In genomic region chr4:168667397-168667796, GRCh38 we compare ENCODE assay signal across 29 cellular contexts.
DNase-seq lines count a peak whose midpoint lies in the region; ATAC-seq, FAIRE-seq and TF ChIP-seq lines count a peak whose summit lies in the region.
"Had no signal": no experiment of that assay in that cellular context is flagged by ENCODE, and none has a peak within 500 bp of the region (broad histone marks: within the 10 kb centered on the region; RNA-seq: fewer than 3 reads in every experiment).

No MANE protein-coding gene starts in this region.

- H3K9me1 ChIP-seq in K562 (ENCODE audit: control insufficient read depth, insufficient read depth, low read length): no peaks in the 10 kb centered on the region

- in situ Hi-C loops in K562 (cut with MboI): no loop called here

- no peak overlapping the region for H3K4ac ChIP-seq in mesenchymal stem cell (ENCODE audit: low read depth in 1 of 2, low read length in 2 of 2)

- H3K23ac ChIP-seq in mesenchymal stem cell (ENCODE audit: low read length in 2 of 2): no peak overlapping the region

- no peak overlapping the region for H2AK5ac ChIP-seq in mesenchymal stem cell (ENCODE audit: low read length, severe bottlenecking)

- H2BK120ac ChIP-seq in mesenchymal stem cell (ENCODE audit: low read depth, low read length): no peak overlapping the region

- no peak overlapping the region for H3K4me2 ChIP-seq in HCT116 (ENCODE audit: low read length)
- H3K4me2 ChIP-seq in K562 (ENCODE audit: insufficient read depth, low read length): no peak overlapping the region
- no peak overlapping the region for H3K4me2 ChIP-seq in mesenchymal stem cell (ENCODE audit: low read length, poor library complexity, severe bottlenecking)

- H3K27ac ChIP-seq in HCT116 (ENCODE audit: low read depth, low read length) (peak overlapping the region; percentile 62; the same call in 1 of the 2 replicates), K562 (ENCODE audit: extremely low read depth, low read depth, low read length) (no peak overlapping the region), mesenchymal stem cell (ENCODE audit: low read length, poor library complexity, severe bottlenecking) (no peak overlapping the region), SJCRH30 (no peak overlapping the region)
- H3K27ac ChIP-seq: adrenal gland, body of pancreas, thoracic aorta had no signal

- no peak overlapping the region for H3K14ac ChIP-seq in mesenchymal stem cell (ENCODE audit: low read length in 2 of 2)

- H3K79me2 ChIP-seq in HCT116 (ENCODE audit: insufficient read depth, low read length) (peaks cover 11% of the 10 kb centered on the region; the same call in 1 of the 2 replicates), K562 (ENCODE audit: control insufficient read depth, insufficient read depth, low read length) (no peaks in the 10 kb centered on the region)

- H3K79me1 ChIP-seq in mesenchymal stem cell (replicated peaks; ENCODE audit: low read length, poor library complexity, severe bottlenecking): peaks cover 6% of the 10 kb centered on the region

- no peak overlapping the region for H2BK15ac ChIP-seq in mesenchymal stem cell (ENCODE audit: low read depth, poor library complexity, severe bottlenecking)

- no peak overlapping the region for H4K8ac ChIP-seq in mesenchymal stem cell (ENCODE audit: low read length)

- BruUV-seq in HCT116 (replicated peaks; lab: Mats Ljungman, UMichigan): no TSS peak
- BruUV-seq in K562 (replicated peaks; lab: Mats Ljungman, UMichigan): no TSS peak

- H3K9ac ChIP-seq in HCT116 (ENCODE audit: low read length) (no peak overlapping the region), K562 (ENCODE audit: insufficient read depth in 1 of 2, low read depth in 2 of 2, low read length in 2 of 2) (no peak overlapping the region), mesenchymal stem cell (ENCODE audit: low read length) (no peak overlapping the region)

- ATAC-seq in HCT116: no peak
- no peak for ATAC-seq in K562
- peak; percentile 61 for ATAC-seq in sciatic nerve
- ATAC-seq in HG02973 (IDR thresholded peaks at IDR 0.05; ENCODE audit: unreplicated experiment): no peak
- ATAC-seq: activated CD4-positive, CD25-positive, alpha-beta regulatory T cell treated with anti-CD3 and anti-CD28 coated beads, Interleukin-2, amount 50 U/mL, for 24 hours; body of pancreas; CD8-positive, alpha-beta T cell; left colon; Panc1 had no signal

- H3K9me3 ChIP-seq in HCT116 (ENCODE audit: control insufficient read depth in 1 of 2, insufficient read depth in 1 of 2, low read depth in 1 of 2, low read length in 2 of 2) (no peaks in the 10 kb centered on the region), K562 (replicated peaks; ENCODE audit: control insufficient read depth, insufficient read depth, low read depth, low read length) (no peaks in the 10 kb centered on the region), mesenchymal stem cell (ENCODE audit: control insufficient read depth, low read length) (no peaks in the 10 kb centered on the region), SJCRH30 (replicated peaks) (no peaks in the 10 kb centered on the region)
- H3K9me3 ChIP-seq: adrenal gland, body of pancreas, thoracic aorta had no signal

- intact Hi-C loops in HCT116 (cut with micrococcal nuclease): no loop called here
- intact Hi-C loops in K562 (cut with micrococcal nuclease): no loop called here
- intact Hi-C loops in sciatic nerve (cut with DNase I): no loop called here

- TF ChIP-seq RAD21 in HCT116 (IDR thresholded peaks at IDR 0.05; ENCODE audit: low read depth) (no peak), K562 (CRISPR knock-in tag; conservative IDR thresholded peaks at IDR 0.05 in 1 of 2, IDR thresholded peaks at IDR 0.05 in 1 of 2) (no peak)

- no peak for TF ChIP-seq CTCF in HCT116 (IDR thresholded peaks at IDR 0.05 in 2 of 3, conservative IDR thresholded peaks at IDR 0.05 in 1 of 3; ENCODE audit: borderline replicate concordance in 1 of 3, insufficient read depth in 1 of 3, low read depth in 2 of 3, low read length in 2 of 3)
- TF ChIP-seq CTCF in K562 (IDR thresholded peaks at IDR 0.05 in 2 of 3, conservative IDR thresholded peaks at IDR 0.05 in 1 of 3; ENCODE audit: insufficient read depth in 2 of 3, low read depth in 1 of 3, low read length in 3 of 3): no peak

- FAIRE-seq in K562 (lab: Jason Lieb, UNC): no peak

- CTCF ChIA-PET in HCT116 (lab: Charles Lee) (no interaction called here), K562 (lab: Yijun Ruan, JAX; ENCODE audit: low intra/inter-chr PET ratio) (no interaction called here)

- 2% methylated on average over 3 of the region's 3 CpGs for WGBS in K562 (ENCODE audit: insufficient coverage, low coverage, missing lambda C conversion rate)
- WGBS in mesenchymal stem cell: 15% methylated on average over 2 of the region's 3 CpGs

- no peaks in the 10 kb centered on the region for H4K20me1 ChIP-seq in HCT116 (ENCODE audit: insufficient read depth)
- H4K20me1 ChIP-seq in K562 (replicated peaks; ENCODE audit: control insufficient read depth, insufficient read depth, low read length): no peaks in the 10 kb centered on the region

- no peaks in the 10 kb centered on the region for H3K36me3 ChIP-seq in HCT116 (ENCODE audit: control insufficient read depth in 1 of 2, insufficient read depth in 2 of 2, low read length in 2 of 2)
- no peaks in the 10 kb centered on the region for H3K36me3 ChIP-seq in K562 (ENCODE audit: control insufficient read depth, insufficient read depth, low read length)
- no peaks in the 10 kb centered on the region for H3K36me3 ChIP-seq in mesenchymal stem cell (ENCODE audit: control insufficient read depth in 1 of 2, insufficient read depth in 2 of 2, low read depth in 1 of 2, low read length in 2 of 2)
- H3K36me3 ChIP-seq in SJCRH30: peaks cover 12% of the 10 kb centered on the region
- H3K36me3 ChIP-seq: adrenal gland, thoracic aorta had no signal

- no peak for TF ChIP-seq POLR2A in HCT116 (IDR thresholded peaks at IDR 0.05; ENCODE audit: borderline replicate concordance, extremely low read depth, insufficient read depth, insufficient read length)
- no peak for TF ChIP-seq POLR2A in K562 (conservative IDR thresholded peaks at IDR 0.05)

- no peak overlapping the region for H2BK12ac ChIP-seq in mesenchymal stem cell (ENCODE audit: low read length in 2 of 2)

- DNase-seq in HCT116 (ENCODE audit: low read depth, low spot score) (no peak), K562 (ENCODE audit: extremely low read depth in 1 of 4, low spot score in 3 of 4) (no peak), mesenchymal stem cell (peak; percentile 51), sciatic nerve (ENCODE audit: low spot score) (no peak), inferior parietal cortex (ENCODE audit: extremely low spot score) (no peak), SJCRH30 (no peak), ureter (ENCODE audit: low spot score) (no peak)
- DNase-seq: ACHN; activated CD4-positive, alpha-beta memory T cell treated with anti-CD3 and anti-CD28 coated beads for 36 hours; activated CD8-positive, alpha-beta memory T cell treated with anti-CD3 and anti-CD28 coated beads, Interleukin-2, amount 50 U/mL, for 4 hours; activated naive CD4-positive, alpha-beta T cell treated with anti-CD3 and anti-CD28 coated beads for 36 hours; adrenal gland; body of pancreas; CD8-positive, alpha-beta T cell; GOT3; immature natural killer cell; KG1; left colon; mesendoderm; naive B cell; NCI-H1105; NCI-H187 treated with DMSO at 0.1 percent for 48 hours; retina; SHP77 treated with DMSO at 0.1 percent for 48 hours; stimulated activated CD8-positive, alpha-beta memory T cell treated with anti-CD3 and anti-CD28 coated beads, Interleukin-4, amount 100 ng/mL, for 48 hours had no signal

- H3K18ac ChIP-seq in mesenchymal stem cell (ENCODE audit: low read depth in 1 of 2, low read length in 2 of 2): no peak overlapping the region

- TF ChIP-seq EP300 in K562 (IDR thresholded peaks at IDR 0.05; ENCODE audit: low read length): no peak

- H3K9me2 ChIP-seq in HCT116 (ENCODE audit: insufficient read depth): no peaks in the 10 kb centered on the region

- H3K4me3 ChIP-seq in HCT116 (replicated peaks in 1 of 2; ENCODE audit: low read depth in 1 of 2, low read length in 2 of 2): no peak overlapping the region
- no peak overlapping the region for H3K4me3 ChIP-seq in K562
- no peak overlapping the region for H3K4me3 ChIP-seq in mesenchymal stem cell (ENCODE audit: insufficient read depth in 1 of 2, low read depth in 1 of 2, low read length in 2 of 2)
- H3K4me3 ChIP-seq in SJCRH30: no peak overlapping the region
- H3K4me3 ChIP-seq: adrenal gland, body of pancreas, thoracic aorta had no signal

- H2AFZ ChIP-seq in HCT116 (ENCODE audit: low read depth, low read length, poor library complexity, severe bottlenecking) (no peak overlapping the region), K562 (ENCODE audit: low read depth, low read length) (no peak overlapping the region), mesenchymal stem cell (ENCODE audit: low read depth, low read length) (no peak overlapping the region)

- POLR2A ChIA-PET in HCT116 (lab: Charles Lee) (no interaction called here), K562 (lab: Yijun Ruan, JAX) (no interaction called here)

- H3K4me1 ChIP-seq in HCT116 (ENCODE audit: control insufficient read depth in 1 of 2, insufficient read depth in 2 of 2, low read length in 2 of 2): peaks cover 21 to 47% of the 10 kb centered on the region in 2 experiments
- H3K4me1 ChIP-seq in K562 (replicated peaks in 1 of 2; ENCODE audit: control insufficient read depth in 2 of 2, insufficient read depth in 2 of 2, low read length in 2 of 2): no peaks in the 10 kb centered on the region
- peaks cover 4% of the 10 kb centered on the region for H3K4me1 ChIP-seq in mesenchymal stem cell (ENCODE audit: control insufficient read depth, insufficient read depth, low read depth, low read length)
- peaks cover 15% of the 10 kb centered on the region for H3K4me1 ChIP-seq in SJCRH30
- H3K4me1 ChIP-seq: adrenal gland, body of pancreas had no signal

- no peak overlapping the region for H4K91ac ChIP-seq in mesenchymal stem cell (ENCODE audit: low read length)

- RAD21 ChIA-PET in HCT116 (lab: Charles Lee; ENCODE audit: low non-redundant PET in 1 of 2, low total read pairs in 2 of 2, uncharacterized antibody in 2 of 2, unreplicated experiment in 2 of 2): no interaction called here

- H2BK5ac ChIP-seq in mesenchymal stem cell (ENCODE audit: low read depth, low read length, poor library complexity, severe bottlenecking): no peak overlapping the region

- no peaks in the 10 kb centered on the region for H3K27me3 ChIP-seq in HCT116 (ENCODE audit: insufficient read depth, low read length)
- H3K27me3 ChIP-seq in K562 (ENCODE audit: control insufficient read depth in 2 of 2, insufficient read depth in 2 of 2, low read length in 2 of 2): peaks cover 3 to 5% of the 10 kb centered on the region in 2 experiments; a peak in 3 of 5 replicates
- no peaks in the 10 kb centered on the region for H3K27me3 ChIP-seq in mesenchymal stem cell (ENCODE audit: control insufficient read depth in 1 of 2, insufficient read depth in 1 of 2, low read length in 2 of 2)
- no peaks in the 10 kb centered on the region for H3K27me3 ChIP-seq in SJCRH30
- H3K27me3 ChIP-seq: adrenal gland had no signal

TF ChIP-seq in HCT116, 20 proteins besides CTCF, POLR2A, EP300 and RAD21 (continues in another document):
- TF ChIP-seq CBX3 (IDR thresholded peaks at IDR 0.05; ENCODE audit: low read depth): no peak
- TF ChIP-seq JUND (IDR thresholded peaks at IDR 0.05): no peak

TF ChIP-seq in K562, 482 proteins besides CTCF, POLR2A, EP300 and RAD21:
- no peak for TF ChIP-seq CC2D1A (IDR thresholded peaks at IDR 0.05)
- 0 out of 2 replicates have a peak, but pooled peaks have one; percentile 8 for TF ChIP-seq MAFG (tag; conservative IDR thresholded peaks at IDR 0.05)
- TF ChIP-seq ZNF316 (IDR thresholded peaks at IDR 0.05): peak; percentile 35; the same call in 1 of the 2 replicates
